Comparison of ENCODE assay signal across 8 cellular contexts in the genomic region with DNA sequence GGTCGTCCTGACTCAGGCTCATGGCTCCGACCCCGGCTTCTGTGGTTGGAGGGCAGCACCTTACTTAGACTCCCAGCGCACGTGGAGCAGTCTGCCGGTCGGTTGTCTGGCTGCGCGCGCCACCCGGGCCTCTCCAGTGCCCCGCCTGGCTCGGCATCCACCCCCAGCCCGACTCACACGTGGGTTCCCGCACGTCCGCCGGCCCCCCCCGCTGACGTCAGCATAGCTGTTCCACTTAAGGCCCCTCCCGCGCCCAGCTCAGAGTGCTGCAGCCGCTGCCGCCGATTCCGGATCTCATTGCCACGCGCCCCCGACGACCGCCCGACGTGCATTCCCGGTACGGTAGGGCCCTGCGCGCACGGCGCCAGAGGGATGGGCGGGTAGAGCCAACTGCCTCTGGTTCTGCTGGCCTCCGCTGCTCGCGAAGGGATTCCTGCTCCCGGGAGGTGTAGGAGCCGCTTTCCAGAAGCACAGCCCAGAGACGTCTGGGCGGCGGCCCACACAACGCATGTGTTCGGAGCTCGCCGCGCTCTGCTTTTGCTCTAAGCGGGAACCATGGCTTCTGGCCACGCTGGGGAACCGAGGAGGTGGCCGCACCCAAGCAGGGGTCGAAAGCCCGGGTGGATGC. TPM values are rescaled to one million over a fixed set of nuclear protein-coding genes. Genes with fewer than 3 reads are reported as not detected.
DNase-seq lines count a peak whose midpoint lies in the region; ATAC-seq lines count a peak whose summit lies in the region.

A gene (plus strand): TSS at position 264 of the 628 bp plus-strand sequence. CDS start 2,280 bp downstream, outside the sequence.

- H3K36me3 ChIP-seq in effector memory CD4-positive, alpha-beta T cell (ENCODE audit: control insufficient read depth, insufficient read depth, low read length): peaks cover 29% of the 10 kb centered on the region

- peaks cover 13% of the 10 kb centered on the region for H3K4me1 Mint-ChIP-seq in memory B cell

- H3K4me3 Mint-ChIP-seq in memory B cell: peak within 1 kb of the TSS; percentile 98

- CTCF ChIA-PET in activated CD8-positive, alpha-beta memory T cell treated with anti-CD3 and anti-CD28 coated beads for 36 hours (lab: Charles Lee): interaction anchor here (0.9 to 3.2 kb wide), 3 partner anchors 10 to 73 kb away, joined by 3 to 23 read pairs (median 3); no protein-coding TSS in a partner anchor

- peak within 1 kb of the TSS; percentile 87 for H3K27ac ChIP-seq in effector memory CD4-positive, alpha-beta T cell (ENCODE audit: insufficient read depth, low read length, poor library complexity, severe bottlenecking)

- H3K27ac Mint-ChIP-seq in memory B cell: peak within 1 kb of the TSS; percentile 89

- POLR2A ChIA-PET in activated CD8-positive, alpha-beta memory T cell treated with anti-CD3 and anti-CD28 coated beads for 36 hours (lab: Charles Lee): interaction anchor here (0.6 to 6.7 kb wide), 16 partner anchors 10 to 1191 kb away, joined by 3 to 106 read pairs (median 4); a partner anchor contains a TSS

- peak; percentile 65 for ATAC-seq in GM21360 (IDR thresholded peaks at IDR 0.05; ENCODE audit: unreplicated experiment)
- peak; percentile 84 for ATAC-seq in memory B cell (ENCODE audit: low read depth)

- H3K27me3 Mint-ChIP-seq in memory B cell: no peaks in the 10 kb centered on the region

- H3K4me1 ChIP-seq in effector memory CD4-positive, alpha-beta T cell (ENCODE audit: control insufficient read depth, insufficient read depth, low read length, poor library complexity, severe bottlenecking): peaks cover 23% of the 10 kb centered on the region

- H3K36me3 Mint-ChIP-seq in memory B cell: peaks cover 10% of the 10 kb centered on the region

- H3K9me3 Mint-ChIP-seq in memory B cell: no peaks in the 10 kb centered on the region

- DNase-seq in COLO668 (lab: John Stamatoyannopoulos, UW; ENCODE audit: unreplicated experiment): peak; percentile 98
- peak; percentile 98 for DNase-seq in HT1080 (ENCODE audit: low read depth)
- peak; percentile 87 to 94 for DNase-seq in NOMO-1 (lab: John Stamatoyannopoulos, UW; ENCODE audit: unreplicated experiment in 2 of 2)
- DNase-seq in effector memory CD4-positive, alpha-beta T cell: peak; percentile 97 to 98 (median 98)
- DNase-seq in memory B cell (ENCODE audit: low spot score in 2 of 2): peak; percentile 95 to 96
- peak; percentile 99 for DNase-seq in stimulated activated CD8-positive, alpha-beta memory T cell treated with anti-CD3 and anti-CD28 coated beads, Interleukin-12 subunit alpha, Interleukin-12 subunit beta, amount 100 ng/mL, for 1 hour (ENCODE audit: low read depth)

- H3K9me3 ChIP-seq in effector memory CD4-positive, alpha-beta T cell (ENCODE audit: control insufficient read depth, low read length): no peaks in the 10 kb centered on the region

- peak within 1 kb of the TSS; percentile 85 for H3K4me3 ChIP-seq in effector memory CD4-positive, alpha-beta T cell (ENCODE audit: insufficient read depth, low read depth, low read length, poor library complexity, severe bottlenecking)

- H3K27me3 ChIP-seq in effector memory CD4-positive, alpha-beta T cell (replicated peaks; ENCODE audit: control insufficient read depth, insufficient read depth, low read length, poor library complexity, severe bottlenecking): no peaks in the 10 kb centered on the region

RNA-seq across cellular contexts. Expression of the gene that starts here (rescaled TPM):
- 713 and 1,482 TPM in 2 replicates for total RNA-seq in HT1080 (2014; rRNA removed; shearing (Covaris generic))
- polyA plus RNA-seq in HT1080 (2015; cell fraction: cytosol; rRNA removed): 2,792 and 2,863 TPM in 2 replicates
- 3,071 and 3,542 TPM in 2 replicates for polyA plus RNA-seq in HT1080 (2015; cell fraction: nucleus; rRNA removed)
- total RNA-seq in activated CD8-positive, alpha-beta memory T cell treated with anti-CD3 and anti-CD28 coated beads for 36 hours: 1,000 to 10,000 TPM; 2,412 to 2,434 TPM

Comparison
In these comparisons a context has a peak if more than half of its experiments do, and no peak if none do; other contexts are left out.
1. Peak in every context shown above with its lines: DNase-seq, ATAC-seq, H3K4me3 ChIP-seq and H3K27ac ChIP-seq.